25 cellular contexts compared by ENCODE assay signal in the genomic region with DNA sequence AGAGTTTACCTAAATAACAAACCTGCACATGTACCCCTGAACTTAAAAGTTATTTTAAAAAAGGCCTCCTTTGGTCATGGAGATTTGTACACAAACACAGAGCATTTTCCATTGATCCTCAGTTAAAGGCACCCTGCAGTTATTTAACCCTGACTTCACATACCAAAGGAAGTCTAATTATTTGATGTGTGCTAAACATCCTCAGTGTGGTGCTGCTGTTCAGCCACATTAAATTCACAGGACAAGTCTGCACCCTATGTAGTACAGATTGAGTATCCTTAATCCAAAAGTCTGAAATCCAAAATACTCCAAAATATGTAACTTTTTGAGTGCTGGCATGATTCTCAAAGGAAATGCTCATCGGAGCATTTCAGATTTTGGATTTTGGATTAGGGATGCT. TPM values are rescaled to one million over a fixed set of nuclear protein-coding genes. Genes with fewer than 3 reads are reported as not detected.
DNase-seq lines count a peak whose midpoint lies in the region; ATAC-seq and TF ChIP-seq lines count a peak whose summit lies in the region.
"Had no signal": no experiment of that assay in that cellular context is flagged by ENCODE, and none has a peak within 500 bp of the region (broad histone marks: within the 10 kb centered on the region; RNA-seq: fewer than 3 reads in every experiment).

No MANE protein-coding gene starts in this region.

- H3K27ac Mint-ChIP-seq in type B pancreatic cell, result no peak overlapping the region
- H3K27ac Mint-ChIP-seq: activated CD8-positive, alpha-beta T cell treated with anti-CD3 and anti-CD28 coated beads, Interleukin-2, amount 10 ng/mL, durations not matched to agents 7 days and 5 days; progenitor cell of endocrine pancreas; T-helper 1 cell treated with Interleukin-12 subunit alpha and Interleukin-12 subunit beta and Interleukin-4 antibody, amounts not matched to agents 30 μg/mL and 1 μg/mL, for 36 hours had no signal

- no peak overlapping the region for H3K4me3 Mint-ChIP-seq in type B pancreatic cell
- H3K4me3 Mint-ChIP-seq: activated CD8-positive, alpha-beta T cell treated with anti-CD3 and anti-CD28 coated beads, Interleukin-2, amount 10 ng/mL, durations not matched to agents 7 days and 5 days; T-helper 1 cell treated with Interleukin-12 subunit alpha and Interleukin-12 subunit beta and Interleukin-4 antibody, amounts not matched to agents 30 μg/mL and 1 μg/mL, for 36 hours had no signal

- TF ChIP-seq CTCF in A673 (conservative IDR thresholded peaks at IDR 0.05; ENCODE audit: low read depth, low read length) (peak; percentile 51), GM20000 (IDR thresholded peaks at IDR 0.05; ENCODE audit: extremely low read depth, missing control alignments) (peak; percentile 12), Panc1 (IDR thresholded peaks at IDR 0.05) (peak; percentile 22; the same call in 1 of the 2 replicates), type B pancreatic cell (conservative IDR thresholded peaks at IDR 0.05) (no peak)

- POLR2A ChIA-PET in A673 (lab: Charles Lee; ENCODE audit: low non-redundant PET), result no interaction called here
- POLR2A ChIA-PET in Panc1 (lab: Charles Lee), result no interaction called here

- no peaks in the 10 kb centered on the region for H3K9me3 Mint-ChIP-seq in type B pancreatic cell
- H3K9me3 Mint-ChIP-seq: T-helper 1 cell treated with Interleukin-12 subunit alpha and Interleukin-12 subunit beta and Interleukin-4 antibody, amounts not matched to agents 30 μg/mL and 1 μg/mL, for 36 hours had no signal

- CTCF ChIA-PET in A673 (lab: Charles Lee), result no interaction called here
- CTCF ChIA-PET in Panc1 (lab: Charles Lee), result no interaction called here

- no peaks in the 10 kb centered on the region for H3K4me1 Mint-ChIP-seq in type B pancreatic cell (ENCODE audit: unreplicated experiment)

- no peaks in the 10 kb centered on the region for H3K36me3 Mint-ChIP-seq in type B pancreatic cell

- peaks cover 5% of the 10 kb centered on the region for H3K27me3 Mint-ChIP-seq in type B pancreatic cell

- H3K4me3 ChIP-seq in A673 (ENCODE audit: low read depth, low read length, poor library complexity, severe bottlenecking), result no peak overlapping the region
- no peak overlapping the region for H3K4me3 ChIP-seq in Panc1 (ENCODE audit: low read depth in 2 of 2, low read length in 2 of 2)
- H3K4me3 ChIP-seq: dorsolateral prefrontal cortex, hepatocyte, sigmoid colon, transverse colon had no signal

- H3K36me3 ChIP-seq in A673 (ENCODE audit: insufficient read depth, low read length, poor library complexity, severe bottlenecking), result no peaks in the 10 kb centered on the region
- no peaks in the 10 kb centered on the region for H3K36me3 ChIP-seq in Panc1 (ENCODE audit: control insufficient read depth, insufficient read depth, low read length)
- H3K36me3 ChIP-seq: BE2C, sigmoid colon, transverse colon had no signal

- peaks cover 31% of the 10 kb centered on the region for H3K4me1 ChIP-seq in A673 (ENCODE audit: insufficient read depth, low read length, poor library complexity, severe bottlenecking)
- no peaks in the 10 kb centered on the region; the same call in 1 of the 2 replicates for H3K4me1 ChIP-seq in Panc1 (ENCODE audit: control insufficient read depth, insufficient read depth, low read length)
- H3K4me1 ChIP-seq: BE2C, sigmoid colon, transverse colon had no signal

- no TSS peak for BruUV-seq in A673 (replicated peaks; lab: Mats Ljungman, UMichigan)
- BruUV-seq in Panc1 (replicated peaks; lab: Mats Ljungman, UMichigan), result no TSS peak

- ATAC-seq in Panc1, result no peak
- ATAC-seq: activated CD8-positive, alpha-beta T cell treated with anti-CD3 and anti-CD28 coated beads, Interleukin-2, amount 10 ng/mL, durations not matched to agents 7 days and 5 days; left colon had no signal

- in situ Hi-C loops in Panc1 (cut with HindIII; ENCODE audit: low pct_unique_long_range_greater_than_20kb, low sequenced_read_pairs), result no loop called here

- no peaks in the 10 kb centered on the region for H3K9me3 ChIP-seq in A673 (ENCODE audit: low read depth, low read length, poor library complexity, severe bottlenecking)
- no peaks in the 10 kb centered on the region for H3K9me3 ChIP-seq in Panc1 (ENCODE audit: control insufficient read depth, insufficient read depth, low read depth, low read length)
- H3K9me3 ChIP-seq: BE2C, sigmoid colon, transverse colon had no signal

- H3K27ac ChIP-seq in A673 (ENCODE audit: low read depth, low read length, poor library complexity, severe bottlenecking) (no peak overlapping the region), Panc1 (ENCODE audit: low read length) (no peak overlapping the region)
- H3K27ac ChIP-seq: dorsolateral prefrontal cortex, hepatocyte, sigmoid colon, transverse colon had no signal

- intact Hi-C loops in A673 (cut with micrococcal nuclease; ENCODE audit: unreplicated experiment), result loop anchor here (5.0 kb wide), 1 partner anchor 404 kb away; no protein-coding TSS in a partner anchor
- intact Hi-C loops in Panc1 (cut with micrococcal nuclease; ENCODE audit: unreplicated experiment), result no loop called here

- H3K27me3 ChIP-seq in A673 (replicated peaks; ENCODE audit: insufficient read depth, low read depth, low read length, poor library complexity) (no peaks in the 10 kb centered on the region), Panc1 (ENCODE audit: control insufficient read depth, insufficient read depth, low read length) (no peaks in the 10 kb centered on the region)
- H3K27me3 ChIP-seq: BE2C, dorsolateral prefrontal cortex, hepatocyte, sigmoid colon, transverse colon had no signal

- peak; percentile 65 for DNase-seq in A673 (ENCODE audit: low spot score)
- DNase-seq in GM20000 (ENCODE audit: low spot score), result no peak
- no peak for DNase-seq in Panc1 (ENCODE audit: low read depth, low spot score)
- peak; percentile 55 for DNase-seq in fibroblast of peridontal ligament (ENCODE audit: extremely low read depth)
- no peak for DNase-seq in HPDE6-E6E7 (ENCODE audit: extremely low spot score)
- DNase-seq in type B pancreatic cell (ENCODE audit: extremely low spot score, unreplicated experiment), result no peak
- DNase-seq in central memory CD4-positive, alpha-beta T cell, result no peak
- no peak for DNase-seq in GF-D8 (lab: John Stamatoyannopoulos, UW)
- DNase-seq: activated CD8-positive, alpha-beta T cell treated with anti-CD3 and anti-CD28 coated beads, Interleukin-2, amount 10 ng/mL, durations not matched to agents 7 days and 5 days; activated gamma-delta T cell treated with Interleukin-2 at 50 U/mL for 16 hours; BE2C; caudate nucleus; DMS53; dorsolateral prefrontal cortex; foreskin melanocyte; left colon; NCI-H1694; NCI-H2171 treated with DMSO at 0.1 percent for 48 hours; sigmoid colon; stimulated activated CD8-positive, alpha-beta memory T cell treated with anti-CD3 and anti-CD28 coated beads, Interleukin-4, amount 100 ng/mL, for 48 hours; transverse colon had no signal

RNA-seq across cellular contexts. Expression of a gene that starts 21.4 kb away (rescaled TPM):
- total RNA-seq in A673 (2021) (17.8 and 18.6 TPM in 2 replicates), Panc1 (2021; ENCODE audit: unreplicated experiment) (9.4 TPM), type B pancreatic cell (ENCODE audit: low replicate concordance) (1.1 and 1.7 TPM in 2 replicates)
- 4.7 TPM for polyA plus RNA-seq in Panc1 (2012; ENCODE audit: insufficient read length)
- total RNA-seq: RPMI7951 had no signal

Comparison
In these comparisons a context has a peak if more than half of its experiments do, and no peak if none do; other contexts are left out.
1. DNase-seq: peak in A673 (single experiment) and fibroblast of peridontal ligament (single experiment); none in GM20000 (single experiment), Panc1 (single experiment), HPDE6-E6E7 (single experiment), type B pancreatic cell (single experiment), central memory CD4-positive, alpha-beta T cell (single experiment) and GF-D8 (single experiment).